ENCODE assay signal across 30 cellular contexts in genomic region chr4:14335872-14336271, GRCh38.
"Had no signal": no experiment of that assay in that cellular context is flagged by ENCODE, and none has a peak within 500 bp of the region (broad histone marks: within the 10 kb centered on the region; RNA-seq: fewer than 3 reads in every experiment).

No MANE protein-coding gene starts in this region.

- DNase-seq: activated B cell treated with CpG ODN at 0.5 μM for 24 hours; activated CD4-positive, alpha-beta memory T cell treated with anti-CD3 and anti-CD28 coated beads for 36 hours; activated CD4-positive, alpha-beta T cell treated with anti-CD3 and anti-CD28 coated beads for 4 hours; activated CD4-positive, alpha-beta T cell treated with anti-CD3 and anti-CD28 coated beads, Interleukin-2, amount 10 ng/mL, durations not matched to agents 24 days and 14 days; activated CD4-positive, alpha-beta T cell treated with anti-CD3 and anti-CD28 coated beads, Interleukin-2, amount 50 U/mL, for 1 hour; activated CD4-positive, alpha-beta T cell treated with anti-CD3 and anti-CD28 coated beads, Interleukin-2, amount 50 U/mL, for 4 hours; activated CD4-positive, CD25-positive, alpha-beta regulatory T cell treated with anti-CD3 and anti-CD28 coated beads, Interleukin-2, amount 50 U/mL, for 72 hours; activated CD8-positive, alpha-beta memory T cell treated with anti-CD3 and anti-CD28 coated beads, Interleukin-2, amount 50 U/mL, for 4 hours; activated CD8-positive, alpha-beta T cell treated with anti-CD3 and anti-CD28 coated beads for 36 hours; activated effector memory CD4-positive, alpha-beta T cell treated with anti-CD3 and anti-CD28 coated beads, Interleukin-2, amount 50 U/mL, for 16 hours; activated gamma-delta T cell treated with Interleukin-2 at 50 U/mL for 16 hours; activated naive CD4-positive, alpha-beta T cell; activated naive CD4-positive, alpha-beta T cell treated with anti-CD3 and anti-CD28 coated beads for 36 hours; activated naive CD4-positive, alpha-beta T cell treated with anti-CD3 and anti-CD28 coated beads, Interleukin-2, amount 50 U/mL, for 16 hours; activated naive CD8-positive, alpha-beta T cell treated with anti-CD3 and anti-CD28 coated beads for 36 hours; activated T-cell treated with anti-CD3 and anti-CD28 coated beads for 4 hours; activated T-cell treated with anti-CD3 and anti-CD28 coated beads, Interleukin-2, amount 50 U/mL, for 1 hour; activated T-cell treated with anti-CD3 and anti-CD28 coated beads, Interleukin-2, amount 50 U/mL, for 4 hours; activated T-cell treated with anti-CD3 and anti-CD28 coated beads, Interleukin-2, amount 50 U/mL, for 72 hours; adrenal gland; amniotic stem cell; aorta; body of pancreas; caudate nucleus; cerebellar nuclear complex; T-helper 9 cell had no signal

- H3K4me1 ChIP-seq: adrenal gland, body of pancreas, breast epithelium had no signal

- H3K36me3 ChIP-seq: adrenal gland, brain microvascular endothelial cell, breast epithelium had no signal

- H3K9me3 ChIP-seq: adrenal gland, body of pancreas, breast epithelium had no signal

- H3K27ac ChIP-seq: adrenal gland, body of pancreas, brain microvascular endothelial cell, breast epithelium, VCaP had no signal

- H3K4me3 ChIP-seq: adrenal gland, body of pancreas, breast epithelium had no signal

- H3K27me3 ChIP-seq: adrenal gland, body of pancreas, brain microvascular endothelial cell, breast epithelium had no signal

- ATAC-seq: activated CD8-positive, alpha-beta T cell treated with anti-CD3 and anti-CD28 coated beads for 36 hours; activated T-cell treated with anti-CD3 and anti-CD28 coated beads, Interleukin-2, amount 50 U/mL, for 4 hours; activated T-cell treated with anti-CD3 and anti-CD28 coated beads, Interleukin-2, amount 50 U/mL, for 72 hours; activated T-helper 17 cell treated with anti-CD3 and anti-CD28 coated beads, Interleukin-2, amount 50 U/mL, for 72 hours; body of pancreas had no signal
